8 cellular contexts compared by ENCODE assay signal in the genomic region with DNA sequence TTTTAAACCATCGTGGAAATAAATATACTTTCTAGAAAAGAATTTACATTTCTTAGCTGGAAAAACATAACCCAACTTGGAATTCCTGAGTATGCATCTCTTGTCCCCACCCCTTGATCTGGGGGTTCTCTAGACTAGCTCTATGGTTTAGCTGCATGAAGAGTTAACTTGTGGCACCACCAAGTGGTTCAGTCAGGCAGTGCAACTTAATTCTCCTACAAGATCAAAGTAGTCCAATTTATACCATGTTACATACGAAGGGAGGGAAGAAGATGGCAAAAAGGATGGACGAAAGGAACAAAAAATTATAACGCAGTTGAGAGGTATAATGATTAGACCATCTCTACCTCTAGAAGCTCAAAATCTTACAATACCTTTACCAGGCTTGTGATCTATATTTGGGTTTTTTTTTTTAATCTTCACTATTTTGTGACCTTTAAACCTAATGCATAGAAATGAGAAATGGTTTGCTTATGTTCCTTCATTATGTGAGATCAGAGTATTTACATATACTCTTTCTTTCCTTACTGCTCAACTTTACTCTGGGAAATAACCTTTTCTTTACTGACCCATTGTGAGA. TPM values are rescaled to one million over a fixed set of nuclear protein-coding genes. Genes with fewer than 3 reads are reported as not detected.
DNase-seq lines count a peak whose midpoint lies in the region; ATAC-seq lines count a peak whose summit lies in the region.

No MANE protein-coding gene starts in this region.

- DNase-seq in DMS114 treated with DMSO at 0.1 percent for 48 hours (lab: John Stamatoyannopoulos, UW; ENCODE audit: unreplicated experiment) (peak; percentile 33), HuH-7 (ENCODE audit: low spot score) (peak; percentile 39), SHP77 treated with DMSO at 0.1 percent for 48 hours (lab: John Stamatoyannopoulos, UW) (peak; percentile 48), glomerular endothelial cell (ENCODE audit: extremely low read depth, low read depth, low spot score) (peak; percentile 71), posterior cingulate gyrus (peak in 7 of 10 donors; percentile 20 to 83 (median 64))
- peak; percentile 80 for DNase-seq in activated effector memory CD4-positive, alpha-beta T cell treated with anti-CD3 and anti-CD28 coated beads, Interleukin-2, amount 50 U/mL, for 16 hours

- intact Hi-C loops in posterior cingulate gyrus (cut with DNase I), result no loop called here

- ATAC-seq in GM19463 (IDR thresholded peaks at IDR 0.05; ENCODE audit: unreplicated experiment), result peak; percentile 57
- ATAC-seq in HG03457 (IDR thresholded peaks at IDR 0.05; ENCODE audit: unreplicated experiment), result no peak

RNA-seq across cellular contexts. Expression of a gene that starts 28.5 kb away (rescaled TPM):
- total RNA-seq in glomerular endothelial cell, result 31.2 and 31.6 TPM in 2 replicates
